ENCODE assay signal across 17 cellular contexts in the genomic region with DNA sequence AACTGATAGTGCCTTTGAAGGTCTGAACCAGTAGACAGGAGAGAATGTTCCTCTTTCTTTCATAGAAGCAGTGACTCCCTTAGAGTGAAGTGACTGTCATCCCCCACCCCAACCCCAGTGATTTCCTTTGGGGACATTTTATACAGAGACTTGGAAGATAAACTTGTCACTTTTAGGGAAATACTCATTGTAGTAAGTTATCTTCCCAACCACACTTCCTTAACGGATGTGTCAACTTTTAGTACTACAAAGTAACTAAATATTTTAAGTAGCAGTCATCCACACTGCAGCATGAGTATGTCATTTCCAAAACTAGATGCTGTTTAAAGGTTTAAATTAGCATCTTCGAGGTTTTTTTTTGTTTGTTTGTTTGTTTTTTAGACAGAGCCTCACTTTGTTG. TPM values are rescaled to one million over a fixed set of nuclear protein-coding genes. Genes with fewer than 3 reads are reported as not detected.
DNase-seq lines count a peak whose midpoint lies in the region; ATAC-seq and TF ChIP-seq lines count a peak whose summit lies in the region.
"Had no signal": no experiment of that assay in that cellular context is flagged by ENCODE, and none has a peak within 500 bp of the region (broad histone marks: within the 10 kb centered on the region; RNA-seq: fewer than 3 reads in every experiment).

No MANE protein-coding gene starts in this region.

- H3K4me3 Mint-ChIP-seq in stimulated activated naive B cell treated with anti-CD40 and anti-IgM and Interleukin-4, amounts not matched to agents 10 μg/mL and 1 μg/mL and 100 μg/mL, for 72 hours, result no peak overlapping the region
- H3K4me3 Mint-ChIP-seq: natural killer cell treated with Interleukin-12 subunit alpha and Interleukin-12 subunit beta and Interleukin-15 and Interleukin-18, amount 100 ng/mL, for 72 hours had no signal

- intact Hi-C loops in left cardiac atrium (cut with DNase I) (no loop called here), cardiac septum (cut with DNase I) (no loop called here), PC-9 (cut with micrococcal nuclease; ENCODE audit: unreplicated experiment) (no loop called here), dorsolateral prefrontal cortex (cut with DNase I) (no loop called here)

- H3F3A ChIP-seq in PC-9 (ENCODE audit: insufficient read depth, low read depth), result no peaks in the 10 kb centered on the region

- H3K9me2 ChIP-seq in PC-9 (ENCODE audit: insufficient read depth), result no peaks in the 10 kb centered on the region

- H3K4me2 ChIP-seq in PC-9, result no peak overlapping the region

- H2AFZ ChIP-seq in PC-9, result no peak overlapping the region

- POLR2A ChIA-PET in PC-9 (lab: Charles Lee; ENCODE audit: unreplicated experiment), result no interaction called here

- no peak overlapping the region for H3K27ac Mint-ChIP-seq in stimulated activated naive B cell treated with anti-CD40 and anti-IgM and Interleukin-4, amounts not matched to agents 10 μg/mL and 1 μg/mL and 100 μg/mL, for 72 hours

- no peak for DNase-seq in left cardiac atrium
- no peak for DNase-seq in cardiac septum (ENCODE audit: low spot score)
- no peak for DNase-seq in PC-9
- no peak for DNase-seq in dorsolateral prefrontal cortex
- DNase-seq in stimulated activated naive B cell treated with anti-CD40 and anti-IgM and Interleukin-4, amounts not matched to agents 10 μg/mL and 1 μg/mL and 100 μg/mL, for 72 hours, result no peak
- DNase-seq in activated CD4-positive, CD25-positive, alpha-beta regulatory T cell (lab: John Stamatoyannopoulos, UW), result no peak
- no peak for DNase-seq in NCI-H345 treated with DMSO at 0.1 percent for 48 hours (lab: John Stamatoyannopoulos, UW; ENCODE audit: unreplicated experiment)
- DNase-seq in retina, result no peak
- DNase-seq: activated CD8-positive, alpha-beta memory T cell treated with anti-CD3 and anti-CD28 coated beads, Interleukin-2, amount 50 U/mL, for 48 hours; effector memory CD4-positive, alpha-beta T cell; gastrocnemius medialis; left colon; NCI-H1105; sigmoid colon; stomach; T1000 had no signal

- H3K4me1 ChIP-seq in PC-9 (replicated peaks; ENCODE audit: insufficient read depth), result no peaks in the 10 kb centered on the region
- H3K4me1 ChIP-seq: sigmoid colon, stomach had no signal

- no peaks in the 10 kb centered on the region for H3K27me3 Mint-ChIP-seq in stimulated activated naive B cell treated with anti-CD40 and anti-IgM and Interleukin-4, amounts not matched to agents 10 μg/mL and 1 μg/mL and 100 μg/mL, for 72 hours
- H3K27me3 Mint-ChIP-seq: natural killer cell treated with Interleukin-12 subunit alpha and Interleukin-12 subunit beta and Interleukin-15 and Interleukin-18, amount 100 ng/mL, for 72 hours had no signal

- H3K4me3 ChIP-seq in PC-9, result no peak overlapping the region
- H3K4me3 ChIP-seq in dorsolateral prefrontal cortex, result no peak overlapping the region
- H3K4me3 ChIP-seq: gastrocnemius medialis, sigmoid colon, stomach had no signal

- peaks cover 12 to 37% of the 10 kb centered on the region in 2 donors for H3K36me3 Mint-ChIP-seq in stimulated activated naive B cell treated with anti-CD40 and anti-IgM and Interleukin-4, amounts not matched to agents 10 μg/mL and 1 μg/mL and 100 μg/mL, for 72 hours
- H3K36me3 Mint-ChIP-seq: natural killer cell treated with Interleukin-12 subunit alpha and Interleukin-12 subunit beta and Interleukin-15 and Interleukin-18, amount 100 ng/mL, for 72 hours had no signal

- CTCF ChIA-PET in PC-9 (lab: Charles Lee), result no interaction called here

- H3K9me3 ChIP-seq in PC-9 (ENCODE audit: insufficient read depth, low read depth), result no peaks in the 10 kb centered on the region
- H3K9me3 ChIP-seq: gastrocnemius medialis, sigmoid colon, stomach had no signal

- H3K4me1 Mint-ChIP-seq in stimulated activated naive B cell treated with anti-CD40 and anti-IgM and Interleukin-4, amounts not matched to agents 10 μg/mL and 1 μg/mL and 100 μg/mL, for 72 hours, result peaks cover 28 to 52% of the 10 kb centered on the region in 2 donors

- TF ChIP-seq CTCF in PC-9 (conservative IDR thresholded peaks at IDR 0.05), result no peak
- TF ChIP-seq CTCF in dorsolateral prefrontal cortex (IDR thresholded peaks at IDR 0.05 in 54 of 56, conservative IDR thresholded peaks at IDR 0.05 in 2 of 56; ENCODE audit: low read depth in 1 of 56, partially characterized antibody in 56 of 56), result no peak

- H3K79me2 ChIP-seq in PC-9 (ENCODE audit: low read depth), result peaks cover 82% of the 10 kb centered on the region

- H3K27me3 ChIP-seq in PC-9 (ENCODE audit: insufficient read depth, low read depth) (no peaks in the 10 kb centered on the region), dorsolateral prefrontal cortex (no peaks in the 10 kb centered on the region)
- H3K27me3 ChIP-seq: gastrocnemius medialis, sigmoid colon, stomach had no signal

- H3K27ac ChIP-seq in PC-9 (0 out of 2 replicates have a peak overlapping the region, but pooled peaks have one; percentile 2), dorsolateral prefrontal cortex (peak overlapping the region in 49 of 59 donors; percentile 1 to 81 (median 58))
- H3K27ac ChIP-seq: sigmoid colon, stomach had no signal

- H3K36me3 ChIP-seq in PC-9 (ENCODE audit: low read depth), result no peaks in the 10 kb centered on the region
- H3K36me3 ChIP-seq: gastrocnemius medialis, sigmoid colon, stomach had no signal

- peak; percentile 38 to 54 for ATAC-seq in left cardiac atrium
- peak; percentile 34 to 67 for ATAC-seq in stimulated activated naive B cell treated with anti-CD40 and anti-IgM and Interleukin-4, amounts not matched to agents 10 μg/mL and 1 μg/mL and 100 μg/mL, for 72 hours (replicated peaks)
- ATAC-seq: gastrocnemius medialis; left colon; natural killer cell treated with Interleukin-12 subunit alpha and Interleukin-12 subunit beta and Interleukin-15 and Interleukin-18, amount 100 ng/mL, for 72 hours had no signal

- no TSS peak for BruUV-seq in PC-9 (replicated peaks; lab: Mats Ljungman, UMichigan)

- H4K20me1 ChIP-seq in PC-9 (ENCODE audit: insufficient read depth), result peaks cover 10% of the 10 kb centered on the region; the same call in 1 of the 2 replicates

- no peaks in the 10 kb centered on the region for H3K9me3 Mint-ChIP-seq in stimulated activated naive B cell treated with anti-CD40 and anti-IgM and Interleukin-4, amounts not matched to agents 10 μg/mL and 1 μg/mL and 100 μg/mL, for 72 hours
- H3K9me3 Mint-ChIP-seq: natural killer cell treated with Interleukin-12 subunit alpha and Interleukin-12 subunit beta and Interleukin-15 and Interleukin-18, amount 100 ng/mL, for 72 hours had no signal

RNA-seq across cellular contexts. Expression of gene LRRC8B, which starts 13.7 kb away (rescaled TPM):
- 1 to 10 TPM; 4.9 to 6.9 TPM for total RNA-seq in left cardiac atrium
- total RNA-seq in cardiac septum, result 4.5 TPM
- total RNA-seq in PC-9 (2021), result 11.7 and 15.0 TPM in 2 replicates
- total RNA-seq in dorsolateral prefrontal cortex, result 100 to 1,000 TPM in 21 of 120 experiments, 10 to 100 TPM in 99; 38.4 to 137 (median 85.9) TPM
